In the genomic region with DNA sequence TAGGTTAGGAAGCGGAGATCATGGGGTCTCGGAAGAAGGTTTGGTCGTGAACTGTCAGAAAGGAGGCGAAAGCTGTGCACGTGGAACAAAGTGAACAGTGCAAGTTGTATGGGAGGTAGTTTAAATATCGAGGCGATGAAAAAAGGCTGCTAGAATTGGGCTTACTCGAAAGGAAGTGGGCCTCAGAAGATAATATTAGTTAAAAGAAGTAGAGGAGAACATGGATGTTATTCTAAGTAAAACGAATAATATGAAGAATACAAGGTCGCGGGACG, we compare ENCODE assay signal across 1 cellular context.
TF ChIP-seq lines count a peak whose summit lies in the region.

No MANE protein-coding gene starts in this region.

TF ChIP-seq in H1, 55 proteins besides CTCF, POLR2A, EP300 and RAD21 (continued from another document):
- TF ChIP-seq HDAC2 (IDR thresholded peaks at IDR 0.05; ENCODE audit: borderline replicate concordance in 1 of 2, low read depth in 2 of 2, low read length in 2 of 2), result no peak
